In the genomic region with DNA sequence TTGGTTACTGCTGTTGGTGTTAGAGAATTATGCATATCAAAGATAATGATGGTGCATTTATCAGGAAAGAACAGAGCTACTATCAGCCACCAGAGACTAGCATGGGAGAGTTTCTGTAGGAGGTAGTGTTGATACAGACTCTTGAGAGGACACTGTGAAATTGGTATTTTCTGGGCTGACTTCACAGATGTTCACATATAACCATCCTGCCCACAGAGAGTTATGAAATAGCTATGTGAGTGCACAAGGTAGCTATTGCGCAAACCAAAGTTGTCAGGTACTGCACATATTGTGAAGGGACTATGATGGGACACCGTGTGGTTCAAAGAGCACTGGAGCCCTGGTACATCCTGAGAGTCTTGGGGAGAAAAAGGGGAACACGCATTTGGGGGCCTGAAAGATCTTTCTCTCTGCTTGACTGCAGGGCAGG, we compare ENCODE assay signal across 23 cellular contexts. TPM values are rescaled to one million over a fixed set of nuclear protein-coding genes. Genes with fewer than 3 reads are reported as not detected.
DNase-seq lines count a peak whose midpoint lies in the region; ATAC-seq and TF ChIP-seq lines count a peak whose summit lies in the region.
"Had no signal": no experiment of that assay in that cellular context is flagged by ENCODE, and none has a peak within 500 bp of the region (broad histone marks: within the 10 kb centered on the region; RNA-seq: fewer than 3 reads in every experiment).

No MANE protein-coding gene starts in this region.

- CTCF ChIA-PET in CD4-positive, alpha-beta T cell (lab: Charles Lee): interaction anchor here (1.3 kb wide), 1 partner anchor 10 kb away, joined by 3 read pairs; no protein-coding TSS in a partner anchor

- H3K4me3 ChIP-seq in right cardiac atrium (ENCODE audit: low read length) (no peak overlapping the region), brain microvascular endothelial cell (ENCODE audit: low read depth, low read length) (no peak overlapping the region)
- H3K4me3 ChIP-seq: gastroesophageal sphincter had no signal

- peaks cover 64% of the 10 kb centered on the region for H3K27me3 Mint-ChIP-seq in CD4-positive, alpha-beta T cell
- peaks cover 34% of the 10 kb centered on the region for H3K27me3 Mint-ChIP-seq in brain
- peaks cover 22% of the 10 kb centered on the region for H3K27me3 Mint-ChIP-seq in mesothelial cell of epicardium (ENCODE audit: low read depth)

- H3K36me3 ChIP-seq in brain microvascular endothelial cell (replicated peaks): no peaks in the 10 kb centered on the region
- H3K36me3 ChIP-seq: gastroesophageal sphincter, right atrium auricular region had no signal

- peaks cover 30% of the 10 kb centered on the region for H3K27me3 ChIP-seq in CD4-positive, alpha-beta T cell (ENCODE audit: control insufficient read depth, insufficient read depth, low read length)
- H3K27me3 ChIP-seq in right cardiac atrium (ENCODE audit: control insufficient read depth, insufficient read depth): no peaks in the 10 kb centered on the region
- H3K27me3 ChIP-seq in brain microvascular endothelial cell (replicated peaks): peaks cover 27% of the 10 kb centered on the region
- H3K27me3 ChIP-seq: gastroesophageal sphincter, right atrium auricular region had no signal

- no peak overlapping the region for H3K27ac ChIP-seq in CD4-positive, alpha-beta T cell (ENCODE audit: low read depth, low read length)
- H3K27ac ChIP-seq in right cardiac atrium (ENCODE audit: low read length) (no peak overlapping the region), brain microvascular endothelial cell (no peak overlapping the region)
- H3K27ac ChIP-seq: gastroesophageal sphincter had no signal

- H3K36me3 Mint-ChIP-seq in CD4-positive, alpha-beta T cell (ENCODE audit: low read depth): peaks cover 4% of the 10 kb centered on the region
- no peaks in the 10 kb centered on the region for H3K36me3 Mint-ChIP-seq in brain
- no peaks in the 10 kb centered on the region for H3K36me3 Mint-ChIP-seq in mesothelial cell of epicardium

- H3K9me3 ChIP-seq in CD4-positive, alpha-beta T cell (ENCODE audit: control insufficient read depth, low read length): no peaks in the 10 kb centered on the region
- H3K9me3 ChIP-seq in right cardiac atrium (ENCODE audit: control insufficient read depth, low read length): no peaks in the 10 kb centered on the region
- H3K9me3 ChIP-seq: gastroesophageal sphincter, right atrium auricular region, SK-N-SH had no signal

- DNase-seq in CD4-positive, alpha-beta T cell: no peak
- DNase-seq in HuH-7 (ENCODE audit: low spot score) (peak; percentile 50), mesothelial cell of epicardium (ENCODE audit: low spot score in 2 of 2, unreplicated experiment in 2 of 2) (no peak), right cardiac atrium (no peak), brain microvascular endothelial cell (no peak)
- no peak for DNase-seq in activated T-cell treated with anti-CD3 and anti-CD28 coated beads, Interleukin-2, amount 50 U/mL, for 1 hour
- DNase-seq: activated CD8-positive, alpha-beta memory T cell treated with anti-CD3 and anti-CD28 coated beads, Interleukin-2, amount 10 ng/mL, durations not matched to agents 7 days and 5 days; central memory CD4-positive, alpha-beta T cell; DMS79; HFFc6; Kasumi-1; midbrain; NCI-H146; NCI-H82; SK-N-SH; stimulated activated CD4-positive, alpha-beta T cell treated with anti-CD3 and anti-CD28 coated beads, Interleukin-15, amount 100 ng/mL, for 24 hours; T-helper 9 cell had no signal

- no peak overlapping the region for H3K27ac Mint-ChIP-seq in CD4-positive, alpha-beta T cell
- H3K27ac Mint-ChIP-seq in brain (peak overlapping the region in 1 of 5 experiments; percentile 88), mesothelial cell of epicardium (peak overlapping the region; percentile 41)
- H3K27ac Mint-ChIP-seq: activated CD8-positive, alpha-beta memory T cell treated with anti-CD3 and anti-CD28 coated beads, Interleukin-2, amount 10 ng/mL, durations not matched to agents 7 days and 5 days; activated T-helper 2 cell treated with anti-CD3 and anti-CD28 coated beads, Interferon-gamma antibody, Interleukin-2, Interleukin-4, amounts not matched to agents 10 μg/mL and 5 μg/mL and 100 μg/mL, durations not matched to agents 14 hours and 24 hours and 36 hours; HFFc6 had no signal

- 86% methylated on average over 3 of the region's 3 CpGs for WGBS in right cardiac atrium

- peaks cover 4% of the 10 kb centered on the region for H3K4me1 Mint-ChIP-seq in CD4-positive, alpha-beta T cell (ENCODE audit: low read depth)
- H3K4me1 Mint-ChIP-seq in brain: peaks cover 30% of the 10 kb centered on the region
- H3K4me1 Mint-ChIP-seq in mesothelial cell of epicardium: peaks cover 25% of the 10 kb centered on the region

- peak overlapping the region; percentile 69 for H3K4me3 Mint-ChIP-seq in CD4-positive, alpha-beta T cell
- H3K4me3 Mint-ChIP-seq in brain (peak overlapping the region; percentile 7 to 98 (median 75)), mesothelial cell of epicardium (peak overlapping the region; percentile 13)
- H3K4me3 Mint-ChIP-seq: activated CD8-positive, alpha-beta memory T cell treated with anti-CD3 and anti-CD28 coated beads, Interleukin-2, amount 10 ng/mL, durations not matched to agents 7 days and 5 days had no signal

- no peaks in the 10 kb centered on the region for H3K9me3 Mint-ChIP-seq in CD4-positive, alpha-beta T cell
- H3K9me3 Mint-ChIP-seq in brain: no peaks in the 10 kb centered on the region
- H3K9me3 Mint-ChIP-seq in mesothelial cell of epicardium: no peaks in the 10 kb centered on the region
- H3K9me3 Mint-ChIP-seq: activated T-helper 2 cell treated with anti-CD3 and anti-CD28 coated beads, Interferon-gamma antibody, Interleukin-2, Interleukin-4, amounts not matched to agents 10 μg/mL and 5 μg/mL and 100 μg/mL, durations not matched to agents 14 hours and 24 hours and 36 hours; HFFc6 had no signal

- POLR2A ChIA-PET in CD4-positive, alpha-beta T cell (lab: Charles Lee): no interaction called here

- peaks cover 4% of the 10 kb centered on the region for H3K4me1 ChIP-seq in right cardiac atrium (ENCODE audit: control insufficient read depth, insufficient read depth, low read length)

- intact Hi-C loops in CD4-positive, alpha-beta T cell (cut with DNase I, micrococcal nuclease): loop anchor here in 1 of 2 experiments (5.0 kb wide), 1 partner anchor 112 kb away; no protein-coding TSS in a partner anchor
- intact Hi-C loops in right cardiac atrium (cut with DNase I): loop anchor here in 2 of 4 donors (5.0 to 10.0 kb wide), 2 partner anchors 117 to 119 kb away; a partner anchor contains a TSS

- no peak for TF ChIP-seq CTCF in CD4-positive, alpha-beta T cell (IDR thresholded peaks at IDR 0.05)
- TF ChIP-seq CTCF in brain (conservative IDR thresholded peaks at IDR 0.05) (no peak), mesothelial cell of epicardium (IDR thresholded peaks at IDR 0.05; ENCODE audit: unreplicated experiment) (no peak), brain microvascular endothelial cell (IDR thresholded peaks at IDR 0.05; ENCODE audit: low read depth, low read length, missing control alignments) (no peak)

- in situ Hi-C loops in brain microvascular endothelial cell (cut with HindIII; ENCODE audit: low pct_ligation_motif_present, low sequenced_read_pairs): no loop called here

- ATAC-seq in CD4-positive, alpha-beta T cell (ENCODE audit: poor library complexity): no peak
- ATAC-seq in HG03460 (IDR thresholded peaks at IDR 0.05; ENCODE audit: unreplicated experiment) (no peak), right cardiac atrium (no peak)
- ATAC-seq: activated CD8-positive, alpha-beta memory T cell treated with anti-CD3 and anti-CD28 coated beads, Interleukin-2, amount 10 ng/mL, durations not matched to agents 7 days and 5 days; esophagus mucosa; gastroesophageal sphincter had no signal

RNA-seq across cellular contexts. Expression of a gene that starts 1.4 kb away (rescaled TPM):
- under 1 TPM in 1 of 2 experiments, not detected in 1; 0.11 TPM for total RNA-seq in CD4-positive, alpha-beta T cell
- polyA plus RNA-seq in brain (ENCODE audit: insufficient read depth, low read depth, low replicate concordance) (1.7 TPM), right cardiac atrium (18.2 TPM)
- total RNA-seq in mesothelial cell of epicardium (5.1 to 6.2 TPM (median 5.6 TPM) in 3 replicates), right cardiac atrium (10 to 100 TPM; 70.0 to 91.6 (median 77.6) TPM)
- total RNA-seq: activated CD8-positive, alpha-beta memory T cell treated with anti-CD3 and anti-CD28 coated beads, Interleukin-2, amount 10 ng/mL, durations not matched to agents 7 days and 5 days; activated T-helper 2 cell treated with anti-CD3 and anti-CD28 coated beads, Interferon-gamma antibody, Interleukin-2, Interleukin-4, amounts not matched to agents 10 μg/mL and 5 μg/mL and 100 μg/mL, durations not matched to agents 14 hours and 24 hours and 36 hours had no signal

RNA-seq across cellular contexts. Expression of a gene that starts 43.0 kb away (rescaled TPM):
- total RNA-seq in CD4-positive, alpha-beta T cell: under 1 TPM; 0.08 to 0.52 TPM
- polyA plus RNA-seq in brain (ENCODE audit: insufficient read depth, low read depth, low replicate concordance) (4.0 TPM), right cardiac atrium (0.97 TPM)
- total RNA-seq in mesothelial cell of epicardium (3.8 to 5.3 TPM (median 5.0 TPM) in 3 replicates), right cardiac atrium (1 to 10 TPM; 3.4 to 7.4 (median 3.7) TPM)

Comparison
In these comparisons a context has a peak if more than half of its experiments do, and no peak if none do; other contexts are left out.
1. H3K4me3 Mint-ChIP-seq: peak in every context shown above with its lines; median percentile 75 in brain; 69 in CD4-positive, alpha-beta T cell; 13 in mesothelial cell of epicardium.